5 cellular contexts compared by ENCODE assay signal in the genomic region with DNA sequence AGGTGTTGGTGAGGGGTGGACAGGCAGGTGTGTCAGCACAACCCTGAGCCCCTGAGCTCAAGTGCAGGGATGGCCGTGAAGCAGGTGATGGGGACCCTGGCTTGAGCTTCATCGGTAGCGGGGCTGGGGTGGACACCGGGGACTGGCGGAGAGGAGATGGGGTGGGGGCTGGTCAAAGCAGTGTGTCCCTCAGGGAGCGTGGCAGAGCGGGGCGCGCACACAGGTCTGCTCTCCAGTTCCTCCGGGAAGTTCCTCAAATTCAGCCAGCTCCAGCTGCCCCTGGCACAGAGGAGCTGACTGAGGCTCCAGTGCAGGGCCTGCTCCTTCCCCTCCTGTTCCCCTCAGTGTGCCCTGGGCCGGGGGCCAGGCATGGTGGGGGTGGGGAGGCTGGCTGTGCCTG. TPM values are rescaled to one million over a fixed set of nuclear protein-coding genes. Genes with fewer than 3 reads are reported as not detected.
"Had no signal": no experiment of that assay in that cellular context is flagged by ENCODE, and none has a peak within 500 bp of the region (broad histone marks: within the 10 kb centered on the region; RNA-seq: fewer than 3 reads in every experiment).

No MANE protein-coding gene starts in this region.

RNA-seq across cellular contexts. Expression of gene RIMBP3B, which starts 19.7 kb away (rescaled TPM):
- total RNA-seq: endothelial cell of umbilical vein, epithelial cell of proximal tubule, foreskin keratinocyte, mammary epithelial cell, mononuclear cell had no signal
- polyA plus RNA-seq: endothelial cell of umbilical vein had no signal
